24 cellular contexts compared by ENCODE assay signal in the genomic region with DNA sequence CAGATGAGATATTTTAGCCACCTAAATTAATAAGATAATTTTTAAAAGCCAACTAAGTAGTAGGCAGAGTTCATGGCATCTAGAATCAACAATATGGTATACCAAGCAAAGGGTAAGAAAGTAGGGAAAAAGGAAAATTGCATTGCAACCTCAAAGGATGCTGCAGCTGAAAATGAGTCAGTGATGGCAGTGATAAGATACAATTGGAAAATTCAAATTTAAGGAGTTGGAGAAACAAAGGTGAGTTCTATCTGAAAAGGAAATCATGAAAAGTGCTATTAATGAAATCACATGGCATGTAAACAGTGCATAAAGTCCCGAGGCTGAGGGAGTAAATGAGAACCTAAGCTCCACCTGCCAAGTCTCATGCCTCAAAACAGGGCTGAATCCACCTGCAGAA. TPM values are rescaled to one million over a fixed set of nuclear protein-coding genes. Genes with fewer than 3 reads are reported as not detected.
"Had no signal": no experiment of that assay in that cellular context is flagged by ENCODE, and none has a peak within 500 bp of the region (broad histone marks: within the 10 kb centered on the region; RNA-seq: fewer than 3 reads in every experiment).

No MANE protein-coding gene starts in this region.

- H3K4me2 ChIP-seq: KMS-11, PC-9 had no signal

- H2AFZ ChIP-seq: PC-9 had no signal

- H3K9ac ChIP-seq: KMS-11 had no signal

- H3K4me3 ChIP-seq: K562, PC-9, Peyer's patch, SJCRH30 had no signal

- H3K9me3 Mint-ChIP-seq: IgD-negative memory B cell had no signal

- H3K36me3 ChIP-seq: Peyer's patch, SJCRH30 had no signal

- H3K27me3 ChIP-seq: Peyer's patch, SJCRH30 had no signal

- H3K4me1 Mint-ChIP-seq: IgD-negative memory B cell had no signal

- H3K4me1 ChIP-seq: Peyer's patch had no signal

- DNase-seq: Kasumi-1; MM.1S; NCI-H1092 treated with DMSO at 0.1 percent for 48 hours; NCI-H1436 treated with DMSO at 0.1 percent for 48 hours; NCI-H1694; NCI-H187 treated with DMSO at 0.1 percent for 48 hours; NCI-H2029 treated with DMSO at 0.1 percent for 48 hours; NCI-H2171 treated with DMSO at 0.1 percent for 48 hours; NCI-H345; NCI-H446 treated with DMSO at 0.1 percent for 48 hours; NCI-H510A treated with DMSO at 0.1 percent for 48 hours; NCI-H69; NCI-H774; NK-92 treated with Interleukin-12 subunit alpha and Interleukin-12 subunit beta, amount 100 ng/mL, for 24 hours; OCI-M1; PC-9; Peyer's patch; SHP77 treated with DMSO at 0.1 percent for 48 hours had no signal

- H3K36me3 Mint-ChIP-seq: IgD-negative memory B cell had no signal

- H3K9me3 ChIP-seq: Peyer's patch, SJCRH30 had no signal

- H3K27ac Mint-ChIP-seq: IgD-negative memory B cell had no signal

- FAIRE-seq: HTR-8/SVneo, K562 had no signal

- H3K4me3 Mint-ChIP-seq: IgD-negative memory B cell had no signal

- H3K27ac ChIP-seq: HL-60, KMS-11, PC-9, Peyer's patch had no signal

RNA-seq across cellular contexts. Expression of a gene that starts 33.9 kb away (rescaled TPM):
- total RNA-seq: K562 had no signal
